ENCODE assay signal across 25 cellular contexts in genomic region chr5:175742290-175742994, GRCh38.
"Had no signal": no experiment of that assay in that cellular context is flagged by ENCODE, and none has a peak within 500 bp of the region (broad histone marks: within the 10 kb centered on the region; RNA-seq: fewer than 3 reads in every experiment).

No MANE protein-coding gene starts in this region.

- H3K36me3 ChIP-seq: ascending aorta had no signal

- H3K4me1 ChIP-seq: ascending aorta, body of pancreas had no signal

- H3K27me3 ChIP-seq: ascending aorta, body of pancreas had no signal

- H3K27ac Mint-ChIP-seq: activated B cell treated with CpG ODN at 0.5 μM for 24 hours; activated CD4-positive, alpha-beta memory T cell treated with anti-CD3 and anti-CD28 coated beads for 36 hours; activated CD4-positive, alpha-beta T cell treated with anti-CD3 and anti-CD28 coated beads, Interleukin-2, amount 10 ng/mL, durations not matched to agents 7 days and 5 days; activated naive CD4-positive, alpha-beta T cell treated with anti-CD3 and anti-CD28 coated beads, Interleukin-2, amount 50 U/mL, for 24 hours; activated T-cell treated with anti-CD3 and anti-CD28 coated beads, Interleukin-2, amount 50 U/mL, for 24 hours; activated T-helper 1 cell treated with anti-CD3 and anti-CD28 coated beads, Interleukin-12 subunit alpha, Interleukin-12 subunit beta, Interleukin-2, Interleukin-4 antibody, amounts not matched to agents 30 ng/mL and 10 ng/mL and 1 ng/mL, durations not matched to agents 14 hours and 24 hours and 36 hours; T-helper 17 cell had no signal

- ATAC-seq: body of pancreas, T-helper 17 cell had no signal

- H3K9me3 Mint-ChIP-seq: activated CD4-positive, alpha-beta memory T cell treated with anti-CD3 and anti-CD28 coated beads for 36 hours; activated CD4-positive, alpha-beta T cell treated with anti-CD3 and anti-CD28 coated beads, Interleukin-2, amount 10 ng/mL, durations not matched to agents 7 days and 5 days; activated naive CD4-positive, alpha-beta T cell treated with anti-CD3 and anti-CD28 coated beads, Interleukin-2, amount 50 U/mL, for 24 hours; activated T-cell treated with anti-CD3 and anti-CD28 coated beads, Interleukin-2, amount 50 U/mL, for 24 hours; activated T-helper 1 cell treated with anti-CD3 and anti-CD28 coated beads, Interleukin-12 subunit alpha, Interleukin-12 subunit beta, Interleukin-2, Interleukin-4 antibody, amounts not matched to agents 30 ng/mL and 10 ng/mL and 1 ng/mL, durations not matched to agents 14 hours and 24 hours and 36 hours had no signal

- H3K4me3 Mint-ChIP-seq: activated B cell treated with CpG ODN at 0.5 μM for 24 hours; activated CD4-positive, alpha-beta memory T cell treated with anti-CD3 and anti-CD28 coated beads for 36 hours; activated CD4-positive, alpha-beta T cell treated with anti-CD3 and anti-CD28 coated beads, Interleukin-2, amount 10 ng/mL, durations not matched to agents 7 days and 5 days; activated naive CD4-positive, alpha-beta T cell treated with anti-CD3 and anti-CD28 coated beads, Interleukin-2, amount 50 U/mL, for 24 hours; activated T-cell treated with anti-CD3 and anti-CD28 coated beads, Interleukin-2, amount 50 U/mL, for 24 hours; activated T-helper 1 cell treated with anti-CD3 and anti-CD28 coated beads, Interleukin-12 subunit alpha, Interleukin-12 subunit beta, Interleukin-2, Interleukin-4 antibody, amounts not matched to agents 30 ng/mL and 10 ng/mL and 1 ng/mL, durations not matched to agents 14 hours and 24 hours and 36 hours; T-helper 17 cell had no signal

- H3K9me3 ChIP-seq: ascending aorta, body of pancreas had no signal

- DNase-seq: activated B cell treated with CpG ODN at 0.5 μM for 24 hours; activated CD4-positive, alpha-beta memory T cell treated with anti-CD3 and anti-CD28 coated beads for 36 hours; activated CD4-positive, alpha-beta T cell treated with anti-CD3 and anti-CD28 coated beads, Interleukin-2, amount 10 ng/mL, durations not matched to agents 7 days and 5 days; activated effector memory CD4-positive, alpha-beta T cell treated with Interleukin-2 at 50 U/mL for 16 hours; activated naive CD4-positive, alpha-beta T cell; activated T-cell treated with anti-CD3 and anti-CD28 coated beads, Interleukin-2, amount 50 U/mL, for 24 hours; body of pancreas; central memory CD4-positive, alpha-beta T cell; KG1; NCI-H1092; NCI-H1417 treated with DMSO at 0.1 percent for 48 hours; NCI-H1694; NCI-H2029; NCI-H2107; NCI-H2171 treated with DMSO at 0.1 percent for 48 hours; NCI-H226; NCI-H510A; NCI-H526 treated with DMSO at 0.1 percent for 48 hours; NCI-H82; SIG-M5; T-helper 17 cell; T1000 had no signal

- H3K4me1 Mint-ChIP-seq: activated B cell treated with CpG ODN at 0.5 μM for 24 hours; activated CD4-positive, alpha-beta T cell treated with anti-CD3 and anti-CD28 coated beads, Interleukin-2, amount 10 ng/mL, durations not matched to agents 7 days and 5 days; activated naive CD4-positive, alpha-beta T cell treated with anti-CD3 and anti-CD28 coated beads, Interleukin-2, amount 50 U/mL, for 24 hours had no signal

- H3K4me3 ChIP-seq: ascending aorta, body of pancreas had no signal

- H3K36me3 Mint-ChIP-seq: activated CD4-positive, alpha-beta memory T cell treated with anti-CD3 and anti-CD28 coated beads for 36 hours; activated naive CD4-positive, alpha-beta T cell treated with anti-CD3 and anti-CD28 coated beads, Interleukin-2, amount 50 U/mL, for 24 hours had no signal

- H3K27ac ChIP-seq: ascending aorta, body of pancreas had no signal
